ENCODE assay signal across 18 cellular contexts in genomic region chr20:20070871-20071726, GRCh38. TPM values are rescaled to one million over a fixed set of nuclear protein-coding genes. Genes with fewer than 3 reads are reported as not detected.
"Had no signal": no experiment of that assay in that cellular context is flagged by ENCODE, and none has a peak within 500 bp of the region (broad histone marks: within the 10 kb centered on the region; RNA-seq: fewer than 3 reads in every experiment).

No MANE protein-coding gene starts in this region.

- H3K4me1 ChIP-seq: body of pancreas, foreskin keratinocyte, right lobe of liver, spleen, upper lobe of left lung had no signal

- H3K9me3 ChIP-seq: body of pancreas, right lobe of liver, spleen, upper lobe of left lung had no signal

- ATAC-seq: activated T-helper 17 cell treated with anti-CD3 and anti-CD28 coated beads, Interleukin-2, amount 50 U/mL, for 72 hours; body of pancreas; foreskin keratinocyte; naive thymus-derived CD8-positive, alpha-beta T cell; T-helper 17 cell had no signal

- H3K27me3 ChIP-seq: body of pancreas, right lobe of liver, upper lobe of left lung had no signal

- DNase-seq: activated B cell treated with CpG ODN at 0.5 μM for 24 hours; activated CD4-positive, alpha-beta T cell treated with anti-CD3 and anti-CD28 coated beads, Interleukin-2, amount 10 ng/mL, durations not matched to agents 24 days and 14 days; activated naive CD4-positive, alpha-beta T cell treated with anti-CD3 and anti-CD28 coated beads for 36 hours; body of pancreas; foreskin keratinocyte; naive thymus-derived CD8-positive, alpha-beta T cell; posterior cingulate gyrus; right lobe of liver; spleen; stimulated activated CD4-positive, alpha-beta T cell treated with anti-CD3 and anti-CD28 coated beads, Interleukin-2, amount 100 ng/mL, for 24 hours; stimulated activated naive CD4-positive, alpha-beta T cell treated with Interleukin-2 at 50 U/mL for 16 hours; T-helper 17 cell; upper lobe of left lung had no signal

- H3K36me3 ChIP-seq: right lobe of liver, spleen, upper lobe of left lung had no signal

- FAIRE-seq: TTC549 had no signal

- H3K4me3 ChIP-seq: body of pancreas, right lobe of liver, spleen, upper lobe of left lung had no signal

- H3K27ac ChIP-seq: body of pancreas, foreskin keratinocyte, right lobe of liver, spleen, upper lobe of left lung had no signal

RNA-seq across cellular contexts. Expression of gene CFAP61, which starts 18.8 kb away (rescaled TPM):
- total RNA-seq: activated B cell treated with CpG ODN at 0.5 μM for 24 hours; activated CD4-positive, alpha-beta T cell treated with anti-CD3 and anti-CD28 coated beads, Interleukin-2, amount 10 ng/mL, durations not matched to agents 24 days and 14 days; activated naive CD4-positive, alpha-beta T cell treated with anti-CD3 and anti-CD28 coated beads for 36 hours; activated T-helper 17 cell treated with anti-CD3 and anti-CD28 coated beads, Interleukin-2, amount 50 U/mL, for 72 hours; foreskin keratinocyte; kidney epithelial cell; lung microvascular endothelial cell; mononuclear cell; naive thymus-derived CD8-positive, alpha-beta T cell; right lobe of liver; spleen; T-helper 17 cell had no signal
- polyA plus RNA-seq: foreskin keratinocyte; naive thymus-derived CD8-positive, alpha-beta T cell had no signal
